17 cellular contexts compared by ENCODE assay signal in the genomic region with DNA sequence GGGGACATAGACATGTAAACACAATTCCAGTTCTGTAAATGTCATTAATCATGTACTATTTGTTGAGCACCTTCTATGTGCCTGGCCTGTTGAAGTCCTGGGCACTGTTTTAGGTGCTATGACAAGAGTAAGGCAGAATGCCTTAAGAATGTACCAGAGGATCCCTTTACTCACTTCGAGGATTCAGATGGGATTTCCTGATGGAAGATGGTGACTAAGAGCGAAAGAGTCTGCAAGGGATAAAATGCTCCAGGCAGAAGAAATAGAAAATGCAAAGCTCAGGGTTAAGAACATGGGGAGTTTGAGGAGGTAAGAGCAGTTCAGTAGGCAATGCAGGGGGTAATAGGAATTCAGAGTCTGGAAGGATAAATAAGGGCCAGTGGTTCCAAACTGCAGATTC.
"Had no signal": no experiment of that assay in that cellular context is flagged by ENCODE, and none has a peak within 500 bp of the region (broad histone marks: within the 10 kb centered on the region; RNA-seq: fewer than 3 reads in every experiment).

No MANE protein-coding gene starts in this region.

- H3K4me1 Mint-ChIP-seq: memory B cell had no signal

- H3K27me3 Mint-ChIP-seq: activated naive CD8-positive, alpha-beta T cell treated with anti-CD3 and anti-CD28 coated beads, Interleukin-2, amount 10 ng/mL, durations not matched to agents 7 days and 5 days; dendritic cell treated with granulocyte-macrophage colony-stimulating factor and Interleukin-4, amounts not matched to agents 40 ng/mL and 50 ng/mL, for 4 days; memory B cell had no signal

- ATAC-seq: activated CD4-positive, CD25-positive, alpha-beta regulatory T cell treated with anti-CD3 and anti-CD28 coated beads, Interleukin-2, amount 50 U/mL, for 24 hours; naive thymus-derived CD8-positive, alpha-beta T cell had no signal

- H3K27ac Mint-ChIP-seq: activated naive CD8-positive, alpha-beta T cell treated with anti-CD3 and anti-CD28 coated beads, Interleukin-2, amount 10 ng/mL, durations not matched to agents 7 days and 5 days; dendritic cell treated with granulocyte-macrophage colony-stimulating factor and Interleukin-4, amounts not matched to agents 40 ng/mL and 50 ng/mL, for 4 days; memory B cell had no signal

- H3K9me3 ChIP-seq: left ventricle myocardium inferior, neutrophil, right atrium auricular region, suprapubic skin, upper lobe of left lung had no signal

- H3K79me2 ChIP-seq: hepatocyte had no signal

- DNase-seq: activated naive CD8-positive, alpha-beta T cell treated with anti-CD3 and anti-CD28 coated beads, Interleukin-2, amount 10 ng/mL, durations not matched to agents 7 days and 5 days; anterior cingulate cortex; brain microvascular endothelial cell; effector memory CD4-positive, alpha-beta T cell; kidney; left ventricle myocardium inferior; naive thymus-derived CD8-positive, alpha-beta T cell; small intestine; upper lobe of left lung had no signal

- H3K27ac ChIP-seq: neutrophil had no signal

- H3K9me3 Mint-ChIP-seq: activated naive CD8-positive, alpha-beta T cell treated with anti-CD3 and anti-CD28 coated beads, Interleukin-2, amount 10 ng/mL, durations not matched to agents 7 days and 5 days; dendritic cell treated with granulocyte-macrophage colony-stimulating factor and Interleukin-4, amounts not matched to agents 40 ng/mL and 50 ng/mL, for 4 days; memory B cell; stimulated activated naive CD8-positive, alpha-beta T cell treated with anti-CD3 and anti-CD28 coated beads, Interleukin-15, Interleukin-2, amounts not matched to agents 100 ng/mL and 50 ng/mL, for 24 hours had no signal

- H3K36me3 Mint-ChIP-seq: activated naive CD8-positive, alpha-beta T cell treated with anti-CD3 and anti-CD28 coated beads, Interleukin-2, amount 10 ng/mL, durations not matched to agents 7 days and 5 days; memory B cell; naive thymus-derived CD8-positive, alpha-beta T cell had no signal

- H3K36me3 ChIP-seq: brain microvascular endothelial cell, left ventricle myocardium inferior, neutrophil, right atrium auricular region, suprapubic skin, upper lobe of left lung had no signal

- H3K4me3 ChIP-seq: hepatocyte, right atrium auricular region had no signal

- H3K27me3 ChIP-seq: brain microvascular endothelial cell, hepatocyte, neutrophil, right atrium auricular region, suprapubic skin, upper lobe of left lung had no signal

- H3K4me3 Mint-ChIP-seq: activated naive CD8-positive, alpha-beta T cell treated with anti-CD3 and anti-CD28 coated beads, Interleukin-2, amount 10 ng/mL, durations not matched to agents 7 days and 5 days; dendritic cell treated with granulocyte-macrophage colony-stimulating factor and Interleukin-4, amounts not matched to agents 40 ng/mL and 50 ng/mL, for 4 days; memory B cell; stimulated activated naive CD8-positive, alpha-beta T cell treated with anti-CD3 and anti-CD28 coated beads, Interleukin-15, Interleukin-2, amounts not matched to agents 100 ng/mL and 50 ng/mL, for 24 hours had no signal
